ENCODE assay signal across 18 cellular contexts in genomic region chr11:96146765-96147164, GRCh38.
DNase-seq lines count a peak whose midpoint lies in the region; ATAC-seq and TF ChIP-seq lines count a peak whose summit lies in the region.
"Had no signal": no experiment of that assay in that cellular context is flagged by ENCODE, and none has a peak within 500 bp of the region (broad histone marks: within the 10 kb centered on the region; RNA-seq: fewer than 3 reads in every experiment).

No MANE protein-coding gene starts in this region.

- no peaks in the 10 kb centered on the region for H3K36me3 Mint-ChIP-seq in activated CD8-positive, alpha-beta memory T cell treated with anti-CD3 and anti-CD28 coated beads, Interleukin-2, amount 10 ng/mL, durations not matched to agents 7 days and 5 days

- H2AFZ ChIP-seq in ACC112 (ENCODE audit: low read length, unreplicated experiment): no peak overlapping the region
- no peak overlapping the region for H2AFZ ChIP-seq in PC-3 (ENCODE audit: low read length)
- H2AFZ ChIP-seq in smooth muscle cell (ENCODE audit: low read depth): no peak overlapping the region

- H3K4me3 Mint-ChIP-seq in activated CD8-positive, alpha-beta memory T cell treated with anti-CD3 and anti-CD28 coated beads, Interleukin-2, amount 10 ng/mL, durations not matched to agents 7 days and 5 days: no peak overlapping the region

- peaks cover 62% of the 10 kb centered on the region for H3K79me2 ChIP-seq in ACC112 (ENCODE audit: control insufficient read depth, insufficient read depth, low read length, unreplicated experiment)
- no peaks in the 10 kb centered on the region for H3K79me2 ChIP-seq in PC-3 (ENCODE audit: low read length)
- H3K79me2 ChIP-seq in smooth muscle cell (ENCODE audit: low read depth): peaks cover 41% of the 10 kb centered on the region

- no peaks in the 10 kb centered on the region for H3K4me1 Mint-ChIP-seq in activated CD8-positive, alpha-beta memory T cell treated with anti-CD3 and anti-CD28 coated beads, Interleukin-2, amount 10 ng/mL, durations not matched to agents 7 days and 5 days

- no peak overlapping the region for H3K27ac Mint-ChIP-seq in activated CD8-positive, alpha-beta memory T cell treated with anti-CD3 and anti-CD28 coated beads, Interleukin-2, amount 10 ng/mL, durations not matched to agents 7 days and 5 days
- H3K27ac Mint-ChIP-seq: HFFc6 had no signal

- H3K9ac ChIP-seq in PC-3 (ENCODE audit: low read length) (peak overlapping the region; percentile 33; the same call in 1 of the 2 replicates), smooth muscle cell (ENCODE audit: low read depth) (no peak overlapping the region)

- TF ChIP-seq CTCF in PC-3 (conservative IDR thresholded peaks at IDR 0.05; ENCODE audit: low read depth, low read length) (no peak), foreskin keratinocyte (conservative IDR thresholded peaks at IDR 0.05) (no peak), smooth muscle cell (IDR thresholded peaks at IDR 0.05; ENCODE audit: borderline replicate concordance, insufficient read depth, poor library complexity, severe bottlenecking) (no peak), WERI-Rb-1 (IDR thresholded peaks at IDR 0.05; ENCODE audit: low read depth, low read length) (no peak)

- H3F3A ChIP-seq in PC-3 (ENCODE audit: low read length, unreplicated experiment): no peaks in the 10 kb centered on the region
- peaks cover 19% of the 10 kb centered on the region for H3F3A ChIP-seq in smooth muscle cell (ENCODE audit: low read depth)

- H3K36me3 ChIP-seq in ACC112 (ENCODE audit: insufficient read depth, low read length) (0 out of 2 replicates have a peak, but pooled peaks cover 5% of the 10 kb centered on the region), PC-3 (ENCODE audit: low read depth, low read length) (no peaks in the 10 kb centered on the region), smooth muscle cell (ENCODE audit: low read depth) (no peaks in the 10 kb centered on the region), WERI-Rb-1 (no peaks in the 10 kb centered on the region)

- POLR2A ChIA-PET in PC-3 (lab: Charles Lee; ENCODE audit: unreplicated experiment): interaction anchor here (0.6 kb wide), 1 partner anchor 196 kb away, joined by 3 read pairs; the partner anchor contains the start of gene MAML2

- no peaks in the 10 kb centered on the region for H3K9me2 ChIP-seq in PC-3 (replicated peaks; ENCODE audit: low read length)

- peak overlapping the region; percentile 57 for H3K4me2 ChIP-seq in PC-3 (ENCODE audit: low read length)
- H3K4me2 ChIP-seq in smooth muscle cell: no peak overlapping the region

- H3K9me3 ChIP-seq in PC-3 (ENCODE audit: low read length) (no peaks in the 10 kb centered on the region), smooth muscle cell (replicated peaks; ENCODE audit: low read depth) (no peaks in the 10 kb centered on the region), WERI-Rb-1 (ENCODE audit: severe bottlenecking) (no peaks in the 10 kb centered on the region)
- H3K9me3 ChIP-seq: Caco-2 had no signal

- H3K9me3 Mint-ChIP-seq in activated CD8-positive, alpha-beta memory T cell treated with anti-CD3 and anti-CD28 coated beads, Interleukin-2, amount 10 ng/mL, durations not matched to agents 7 days and 5 days (ENCODE audit: low read depth): no peaks in the 10 kb centered on the region
- H3K9me3 Mint-ChIP-seq: HFFc6 had no signal

- no peaks in the 10 kb centered on the region for H4K20me1 ChIP-seq in PC-3 (ENCODE audit: low read length)
- no peaks in the 10 kb centered on the region for H4K20me1 ChIP-seq in smooth muscle cell (ENCODE audit: low read depth)

- peak; percentile 10; the same call in 1 of the 2 replicates for ATAC-seq in PC-3
- ATAC-seq in foreskin keratinocyte: no peak
- ATAC-seq in activated CD8-positive, alpha-beta memory T cell treated with anti-CD3 and anti-CD28 coated beads, Interleukin-2, amount 10 ng/mL, durations not matched to agents 7 days and 5 days: no peak

- H3K27me3 ChIP-seq in ACC112 (ENCODE audit: insufficient read depth, low read length): no peaks in the 10 kb centered on the region
- no peaks in the 10 kb centered on the region for H3K27me3 ChIP-seq in PC-3 (ENCODE audit: low read length)
- no peaks in the 10 kb centered on the region for H3K27me3 ChIP-seq in foreskin keratinocyte
- H3K27me3 ChIP-seq in smooth muscle cell (ENCODE audit: low read depth): no peaks in the 10 kb centered on the region
- no peaks in the 10 kb centered on the region for H3K27me3 ChIP-seq in WERI-Rb-1 (ENCODE audit: insufficient read depth, low read depth, severe bottlenecking)

- H3K27ac ChIP-seq in ACC112 (ENCODE audit: low read depth, low read length) (peak overlapping the region; percentile 99), PC-3 (ENCODE audit: low read length) (peak overlapping the region; percentile 84), foreskin keratinocyte (peak overlapping the region; percentile 58), smooth muscle cell (ENCODE audit: low read depth) (peak overlapping the region; percentile 98), WERI-Rb-1 (no peak overlapping the region)

- intact Hi-C loops in PC-3 (cut with micrococcal nuclease): loop anchor here (2.0 to 10.0 kb wide), 5 partner anchors 49 to 309 kb away; partner anchors contain the start of gene MAML2

- no TSS peak for BruUV-seq in PC-3 (replicated peaks; lab: Mats Ljungman, UMichigan)

- CTCF ChIA-PET in PC-3 (lab: Charles Lee): no interaction called here
- CTCF ChIA-PET in activated CD8-positive, alpha-beta memory T cell treated with anti-CD3 and anti-CD28 coated beads, Interleukin-2, amount 10 ng/mL, durations not matched to agents 7 days and 5 days (lab: Charles Lee): interaction anchor here (1.1 kb wide), 1 partner anchor 196 kb away, joined by 6 read pairs; the partner anchor contains the start of gene MAML2

- H3K27me3 Mint-ChIP-seq in activated CD8-positive, alpha-beta memory T cell treated with anti-CD3 and anti-CD28 coated beads, Interleukin-2, amount 10 ng/mL, durations not matched to agents 7 days and 5 days: no peaks in the 10 kb centered on the region

- H3K4me3 ChIP-seq in ACC112 (ENCODE audit: low read depth, low read length) (no peak overlapping the region), PC-3 (ENCODE audit: low read length) (no peak overlapping the region), smooth muscle cell (no peak overlapping the region), WERI-Rb-1 (ENCODE audit: low read depth, low read length) (no peak overlapping the region)

- DNase-seq in PC-3 (peak; percentile 19), foreskin keratinocyte (no peak), smooth muscle cell (lab: John Stamatoyannopoulos, UW; ENCODE audit: unreplicated experiment) (no peak), WERI-Rb-1 (no peak)
- no peak for DNase-seq in activated CD8-positive, alpha-beta memory T cell treated with anti-CD3 and anti-CD28 coated beads, Interleukin-2, amount 50 U/mL, for 48 hours
- DNase-seq in activated CD8-positive, alpha-beta memory T cell treated with anti-CD3 and anti-CD28 coated beads, Interleukin-2, amount 10 ng/mL, durations not matched to agents 7 days and 5 days: no peak
- DNase-seq: ACHN, AML-193, DMS153, HFFc6, Karpas-422, MM.1S, NCI-H1092 treated with DMSO at 0.1 percent for 48 hours, NCI-H2081 treated with DMSO at 0.1 percent for 48 hours, NCI-H510A, NCI-H774 had no signal

- peaks cover 70% of the 10 kb centered on the region for H3K4me1 ChIP-seq in ACC112 (ENCODE audit: control insufficient read depth, insufficient read depth, low read length, unreplicated experiment)
- peaks cover 56% of the 10 kb centered on the region for H3K4me1 ChIP-seq in PC-3 (ENCODE audit: insufficient read depth, low read length)
- H3K4me1 ChIP-seq in foreskin keratinocyte: peaks cover 38% of the 10 kb centered on the region
- peaks cover 45% of the 10 kb centered on the region for H3K4me1 ChIP-seq in smooth muscle cell (ENCODE audit: low read depth)
